ENCODE assay signal across 21 cellular contexts in genomic region chr16:47198180-47198575, GRCh38. TPM values are rescaled to one million over a fixed set of nuclear protein-coding genes. Genes with fewer than 3 reads are reported as not detected.
DNase-seq lines count a peak whose midpoint lies in the region; ATAC-seq, FAIRE-seq and TF ChIP-seq lines count a peak whose summit lies in the region.
"Had no signal": no experiment of that assay in that cellular context is flagged by ENCODE, and none has a peak within 500 bp of the region (broad histone marks: within the 10 kb centered on the region; RNA-seq: fewer than 3 reads in every experiment).

No MANE protein-coding gene starts in this region.

- TF ChIP-seq RAD21 in K562 (CRISPR knock-in tag; conservative IDR thresholded peaks at IDR 0.05 in 1 of 2, IDR thresholded peaks at IDR 0.05 in 1 of 2): no peak

- 75% methylated on average over 2 of the region's 2 CpGs for WGBS in K562 (ENCODE audit: insufficient coverage, low coverage, missing lambda C conversion rate)

- FAIRE-seq in K562 (lab: Jason Lieb, UNC): peak; percentile 23
- FAIRE-seq: GM18507, RCC 7860 had no signal

- H3K79me2 ChIP-seq in K562 (ENCODE audit: control insufficient read depth, insufficient read depth, low read length): no peaks in the 10 kb centered on the region

- ATAC-seq in K562: no peak
- ATAC-seq in HG03460 (IDR thresholded peaks at IDR 0.05; ENCODE audit: unreplicated experiment): no peak
- ATAC-seq in HG02840 (IDR thresholded peaks at IDR 0.05; ENCODE audit: low FRiP score, unreplicated experiment): no peak

- intact Hi-C loops in A673 (cut with micrococcal nuclease; ENCODE audit: unreplicated experiment) (no loop called here), K562 (cut with micrococcal nuclease) (no loop called here)

- POLR2A ChIA-PET in A673 (lab: Charles Lee; ENCODE audit: low non-redundant PET) (no interaction called here), K562 (lab: Yijun Ruan, JAX) (no interaction called here)

- TF ChIP-seq POLR2A in K562 (conservative IDR thresholded peaks at IDR 0.05): no peak

- H3K27ac ChIP-seq in A673 (ENCODE audit: low read depth, low read length, poor library complexity, severe bottlenecking): no peak overlapping the region
- H3K27ac ChIP-seq in K562 (ENCODE audit: extremely low read depth, low read depth, low read length): no peak overlapping the region
- H3K27ac ChIP-seq: SK-N-MC had no signal

- no peaks in the 10 kb centered on the region for H4K20me1 ChIP-seq in K562 (replicated peaks; ENCODE audit: control insufficient read depth, insufficient read depth, low read length)

- H3K9me3 ChIP-seq in A673 (ENCODE audit: low read depth, low read length, poor library complexity, severe bottlenecking) (no peaks in the 10 kb centered on the region), K562 (replicated peaks; ENCODE audit: control insufficient read depth, insufficient read depth, low read depth, low read length) (no peaks in the 10 kb centered on the region)
- H3K9me3 ChIP-seq: BE2C had no signal

- no peak for TF ChIP-seq EP300 in K562 (IDR thresholded peaks at IDR 0.05; ENCODE audit: low read length)

- H3K9me1 ChIP-seq in K562 (ENCODE audit: control insufficient read depth, insufficient read depth, low read length): no peaks in the 10 kb centered on the region

- DNase-seq in A673 (ENCODE audit: low spot score) (peak; percentile 1), ELR (ENCODE audit: low read depth) (peak; percentile 8), K562 (ENCODE audit: extremely low read depth in 1 of 4, low spot score in 3 of 4) (no peak), fibroblast of pulmonary artery (ENCODE audit: low read depth) (peak; percentile 31), cortex of kidney (lab: John Stamatoyannopoulos, UW) (no peak)
- DNase-seq: ACHN; BE2C; CD8-positive, alpha-beta memory T cell; H9; KBM-7; MV-4-11; NCI-H2029; NCI-H2227 treated with DMSO at 0.1 percent for 48 hours; NCI-H526 treated with DMSO at 0.1 percent for 48 hours; OCI-M1; SIG-M5 had no signal

- H3K4me2 ChIP-seq in K562 (ENCODE audit: insufficient read depth, low read length): no peak overlapping the region

- CTCF ChIA-PET in A673 (lab: Charles Lee) (no interaction called here), K562 (lab: Yijun Ruan, JAX; ENCODE audit: low intra/inter-chr PET ratio) (no interaction called here)

- H3K27me3 ChIP-seq in A673 (replicated peaks; ENCODE audit: insufficient read depth, low read depth, low read length, poor library complexity): no peaks in the 10 kb centered on the region
- no peaks in the 10 kb centered on the region for H3K27me3 ChIP-seq in K562 (ENCODE audit: control insufficient read depth in 2 of 2, insufficient read depth in 2 of 2, low read length in 2 of 2)
- H3K27me3 ChIP-seq: BE2C had no signal

- BruUV-seq in A673 (replicated peaks; lab: Mats Ljungman, UMichigan) (no TSS peak), K562 (replicated peaks; lab: Mats Ljungman, UMichigan) (no TSS peak)

- no peaks in the 10 kb centered on the region for H3K36me3 ChIP-seq in A673 (ENCODE audit: insufficient read depth, low read length, poor library complexity, severe bottlenecking)
- H3K36me3 ChIP-seq in K562 (ENCODE audit: control insufficient read depth, insufficient read depth, low read length): 0 out of 3 replicates have a peak, but pooled peaks cover 5% of the 10 kb centered on the region
- H3K36me3 ChIP-seq: BE2C had no signal

- H3K4me3 ChIP-seq in A673 (ENCODE audit: low read depth, low read length, poor library complexity, severe bottlenecking) (no peak overlapping the region), K562 (no peak overlapping the region), fibroblast of pulmonary artery (replicated peaks; ENCODE audit: low read depth, low read length) (no peak overlapping the region)
- H3K4me3 ChIP-seq: SK-N-MC had no signal

- no peaks in the 10 kb centered on the region for H3K4me1 ChIP-seq in A673 (ENCODE audit: insufficient read depth, low read length, poor library complexity, severe bottlenecking)
- H3K4me1 ChIP-seq in K562 (replicated peaks in 1 of 2; ENCODE audit: control insufficient read depth in 2 of 2, insufficient read depth in 2 of 2, low read length in 2 of 2): no peaks in the 10 kb centered on the region
- H3K4me1 ChIP-seq: BE2C had no signal

- TF ChIP-seq CTCF in A673 (conservative IDR thresholded peaks at IDR 0.05; ENCODE audit: low read depth, low read length): no peak
- TF ChIP-seq CTCF in K562 (IDR thresholded peaks at IDR 0.05 in 2 of 3, conservative IDR thresholded peaks at IDR 0.05 in 1 of 3; ENCODE audit: insufficient read depth in 2 of 3, low read depth in 1 of 3, low read length in 3 of 3): no peak
- TF ChIP-seq CTCF in fibroblast of pulmonary artery (IDR thresholded peaks at IDR 0.05; ENCODE audit: low read length, missing control alignments): no peak

- no peak overlapping the region for H3K9ac ChIP-seq in K562 (ENCODE audit: insufficient read depth in 1 of 2, low read depth in 2 of 2, low read length in 2 of 2)

- in situ Hi-C loops in K562 (cut with MboI): no loop called here

- H2AFZ ChIP-seq in K562 (ENCODE audit: low read depth, low read length): no peak overlapping the region

TF ChIP-seq in K562, 482 proteins besides CTCF, POLR2A, EP300 and RAD21 (continues in another document):
- TF ChIP-seq, protein P1, sequence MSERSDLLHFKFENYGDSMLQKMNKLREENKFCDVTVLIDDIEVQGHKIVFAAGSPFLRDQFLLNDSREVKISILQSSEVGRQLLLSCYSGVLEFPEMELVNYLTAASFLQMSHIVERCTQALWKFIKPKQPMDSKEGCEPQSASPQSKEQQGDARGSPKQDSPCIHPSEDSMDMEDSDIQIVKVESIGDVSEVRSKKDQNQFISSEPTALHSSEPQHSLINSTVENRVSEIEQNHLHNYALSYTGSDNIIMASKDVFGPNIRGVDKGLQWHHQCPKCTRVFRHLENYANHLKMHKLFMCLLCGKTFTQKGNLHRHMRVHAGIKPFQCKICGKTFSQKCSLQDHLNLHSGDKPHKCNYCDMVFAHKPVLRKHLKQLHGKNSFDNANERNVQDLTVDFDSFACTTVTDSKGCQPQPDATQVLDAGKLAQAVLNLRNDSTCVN (CRISPR knock-in tag; IDR thresholded peaks at IDR 0.05): no peak
- no peak for TF ChIP-seq TAF7 (tag; IDR thresholded peaks at IDR 0.05)
- no peak for TF ChIP-seq IRF1 (CRISPR knock-in tag; IDR thresholded peaks at IDR 0.05; ENCODE audit: borderline replicate concordance)
- TF ChIP-seq ZEB2 (IDR thresholded peaks at IDR 0.05): no peak
- no peak for TF ChIP-seq MEF2A (IDR thresholded peaks at IDR 0.05; ENCODE audit: control insufficient read depth, low read depth, low read length)
- TF ChIP-seq ID3 (CRISPR knock-in tag; IDR thresholded peaks at IDR 0.05): no peak
- no peak for TF ChIP-seq ID3 (tag; IDR thresholded peaks at IDR 0.05)
- no peak for TF ChIP-seq ZNF23 (CRISPR knock-in tag; IDR thresholded peaks at IDR 0.05)
- TF ChIP-seq HMG20B (CRISPR knock-in tag; IDR thresholded peaks at IDR 0.05): no peak

RNA-seq across cellular contexts. Expression of gene NETO2, which starts 54.4 kb away (rescaled TPM):
- total RNA-seq in A673 (2021) (45.0 and 68.7 TPM in 2 replicates), K562 (2014; rRNA removed) (10.9 and 15.2 TPM in 2 replicates), K562 (2014; rRNA removed; fragmentation: Illumina TruSeq; extraction: Trizol) (24.3 and 24.4 TPM in 2 replicates), K562 (2015; rRNA removed; fragmentation: Illumina TruSeq; extraction: Trizol) (28.2 and 32.8 TPM in 2 replicates), K562 (2021) (16.2 and 19.0 TPM in 2 replicates)
- 13.9 and 26.2 TPM in 2 replicates for total RNA-seq in K562 (2011; cell fraction: chromatin; rRNA removed; ENCODE audit: low replicate concordance)
- total RNA-seq in K562 (2011; cell fraction: nucleolus; rRNA removed): 11.7 and 12.4 TPM in 2 replicates
- total RNA-seq in K562 (2011; cell fraction: nucleoplasm; rRNA removed): 19.5 and 23.9 TPM in 2 replicates
- polyA plus RNA-seq in K562 (2011; rRNA removed) (29.5 and 31.4 TPM in 2 replicates), K562 (2014; fragmentation: Illumina TruSeq; extraction: Trizol) (26.2 and 37.0 TPM in 2 replicates), K562 (2014; fragmentation: Nextera tagmentation; extraction: Ambion mirVana) (1 to 10 TPM; 4.1 to 6.3 TPM), K562 (2014; rRNA removed) (22.2 and 31.2 TPM in 2 replicates)
- 15.4 and 21.9 TPM in 2 replicates for polyA plus RNA-seq in K562 (2011; cell fraction: cytosol; rRNA removed)
- polyA plus RNA-seq in K562 (2011; cell fraction: nucleus; rRNA removed): 38.1 and 43.2 TPM in 2 replicates
- polyA plus RNA-seq in K562 (2012): 12.1 and 17.1 TPM in 2 replicates
- polyA minus RNA-seq in K562 (2011; rRNA and poly(A)+ RNA removed): 27.8 and 32.8 TPM in 2 replicates
- 13.9 and 14.2 TPM in 2 replicates for polyA minus RNA-seq in K562 (2011; cell fraction: cytosol; rRNA and poly(A)+ RNA removed)
- polyA minus RNA-seq in K562 (2011; cell fraction: nucleus; rRNA and poly(A)+ RNA removed): 6.1 and 8.4 TPM in 2 replicates

Comparison
In these comparisons a context has a peak if more than half of its experiments do, and no peak if none do; other contexts are left out.
1. DNase-seq: peak in A673 (single experiment), ELR (single experiment) and fibroblast of pulmonary artery (single experiment); none in K562 (0 of 4) and cortex of kidney (single experiment).